ENCODE assay signal across 10 cellular contexts in genomic region chr13:80873589-80873988, GRCh38.
A peak's percentile ranks its signal among the peaks of the same experiment; 100 is the strongest.
DNase-seq lines count a peak whose midpoint lies in the region; ATAC-seq and TF ChIP-seq lines count a peak whose summit lies in the region.
"Had no signal": no experiment of that assay in that cellular context is flagged by ENCODE, and none has a peak within 500 bp of the region (broad histone marks: within the 10 kb centered on the region; RNA-seq: fewer than 3 reads in every experiment).

No MANE protein-coding gene starts in this region.

- intact Hi-C loops in mammary epithelial cell (cut with micrococcal nuclease) (no loop called here), MCF 10A (cut with micrococcal nuclease) (loop anchor here (5.0 kb wide), 1 partner anchor 531 kb away; the partner anchor contains the start of gene SPRY2), adrenal gland (cut with DNase I) (no loop called here)

- H3K27ac ChIP-seq in mammary epithelial cell (ENCODE audit: insufficient read depth, low read depth, low read length) = no peak overlapping the region
- H3K27ac ChIP-seq in tibial nerve = no peak overlapping the region
- no peak overlapping the region for H3K27ac ChIP-seq in adrenal gland
- H3K27ac ChIP-seq: SJCRH30, skin epidermis had no signal

- H3K4me3 ChIP-seq in mammary epithelial cell (replicated peaks in 1 of 3; ENCODE audit: insufficient read depth in 1 of 3, low read depth in 2 of 3, low read length in 3 of 3) = no peak overlapping the region
- H3K4me3 ChIP-seq in tibial nerve = no peak overlapping the region
- no peak overlapping the region for H3K4me3 ChIP-seq in adrenal gland
- H3K4me3 ChIP-seq: SJCRH30, skin epidermis had no signal

- no peaks in the 10 kb centered on the region for H3K36me3 ChIP-seq in mammary epithelial cell (ENCODE audit: insufficient read depth, low read length)
- H3K36me3 ChIP-seq in tibial nerve = no peaks in the 10 kb centered on the region
- no peaks in the 10 kb centered on the region for H3K36me3 ChIP-seq in adrenal gland (replicated peaks in 1 of 2)
- H3K36me3 ChIP-seq: SJCRH30 had no signal

- POLR2A ChIA-PET in MCF 10A (lab: Yijun Ruan, JAX) = interaction anchor here (0.7 kb wide), 1 partner anchor 80 kb away, joined by 3 read pairs; no protein-coding TSS in a partner anchor

- TF ChIP-seq CTCF in mammary epithelial cell (conservative IDR thresholded peaks at IDR 0.05 in 1 of 2, IDR thresholded peaks at IDR 0.05 in 1 of 2; ENCODE audit: extremely low read depth in 1 of 2, insufficient read depth in 1 of 2, low read depth in 1 of 2, low read length in 2 of 2) (no peak), MCF 10A (IDR thresholded peaks at IDR 0.05; ENCODE audit: unreplicated experiment) (no peak), tibial nerve (IDR thresholded peaks at IDR 0.05) (no peak), adrenal gland (IDR thresholded peaks at IDR 0.05) (no peak)

- no peaks in the 10 kb centered on the region for H4K20me1 ChIP-seq in mammary epithelial cell (ENCODE audit: insufficient read depth, low read length)

- no peaks in the 10 kb centered on the region for H3K27me3 Mint-ChIP-seq in MCF 10A (ENCODE audit: insufficient read depth, unreplicated experiment)
- no peaks in the 10 kb centered on the region for H3K27me3 Mint-ChIP-seq in stimulated activated naive B cell treated with anti-CD40 and anti-IgM and Interleukin-4, amounts not matched to agents 10 μg/mL and 1 μg/mL and 100 μg/mL, for 72 hours

- BruUV-seq in mammary epithelial cell (replicated peaks; lab: Mats Ljungman, UMichigan) = no TSS peak
- BruUV-seq in MCF 10A (replicated peaks; lab: Mats Ljungman, UMichigan) = no TSS peak

- H3K4me1 ChIP-seq in mammary epithelial cell (ENCODE audit: insufficient read depth, low read length) (no peaks in the 10 kb centered on the region), tibial nerve (peaks cover 0 to 10% (median 0%) of the 10 kb centered on the region in 4 donors), adrenal gland (replicated peaks in 1 of 2) (no peaks in the 10 kb centered on the region)

- no peak overlapping the region for H3K4me2 ChIP-seq in mammary epithelial cell (ENCODE audit: insufficient read depth, low read depth, low read length)

- no peak overlapping the region for H3K27ac Mint-ChIP-seq in MCF 10A (ENCODE audit: low read depth, unreplicated experiment)
- H3K27ac Mint-ChIP-seq in stimulated activated naive B cell treated with anti-CD40 and anti-IgM and Interleukin-4, amounts not matched to agents 10 μg/mL and 1 μg/mL and 100 μg/mL, for 72 hours = no peak overlapping the region

- no peak for TF ChIP-seq EP300 in tibial nerve (IDR thresholded peaks at IDR 0.05)

- ATAC-seq in HG03060 (IDR thresholded peaks at IDR 0.05; ENCODE audit: low read depth, unreplicated experiment) = peak; percentile 100
- peak; percentile 100 for ATAC-seq in stimulated activated naive B cell treated with anti-CD40 and anti-IgM and Interleukin-4, amounts not matched to agents 10 μg/mL and 1 μg/mL and 100 μg/mL, for 72 hours (replicated peaks)

- no peak overlapping the region for H3K4me3 Mint-ChIP-seq in MCF 10A (ENCODE audit: unreplicated experiment)
- H3K4me3 Mint-ChIP-seq in stimulated activated naive B cell treated with anti-CD40 and anti-IgM and Interleukin-4, amounts not matched to agents 10 μg/mL and 1 μg/mL and 100 μg/mL, for 72 hours = no peak overlapping the region

- H3K9me3 ChIP-seq in mammary epithelial cell (replicated peaks; ENCODE audit: insufficient read depth, low read length) = no peaks in the 10 kb centered on the region
- no peaks in the 10 kb centered on the region for H3K9me3 ChIP-seq in tibial nerve
- H3K9me3 ChIP-seq in adrenal gland (replicated peaks in 1 of 3) = no peaks in the 10 kb centered on the region
- H3K9me3 ChIP-seq: SJCRH30 had no signal

- DNase-seq in mammary epithelial cell (peak; percentile 51), MCF 10A (ENCODE audit: unreplicated experiment) (no peak), SIG-M5 (lab: John Stamatoyannopoulos, UW) (peak; percentile 96), tibial nerve (ENCODE audit: low spot score in 2 of 2) (no peak), adrenal gland (no peak), DMS153 treated with DMSO at 0.1 percent for 48 hours (lab: John Stamatoyannopoulos, UW; ENCODE audit: unreplicated experiment) (no peak)
- peak; percentile 44 for DNase-seq in stimulated activated naive B cell treated with anti-CD40 and anti-IgM and Interleukin-4, amounts not matched to agents 10 μg/mL and 1 μg/mL and 100 μg/mL, for 72 hours

- no peak overlapping the region for H3K9ac ChIP-seq in mammary epithelial cell (ENCODE audit: insufficient read depth, low read length)

- 67% methylated on average over 1 of the region's 1 CpG for WGBS in mammary epithelial cell (ENCODE audit: low coverage, missing lambda C conversion rate)
- 89 to 90% methylated on average over 1 of the region's 1 CpG for WGBS in tibial nerve, 2 donors
- 60 to 87% (median 81%) methylated on average over 1 of the region's 1 CpG for WGBS in adrenal gland, 4 donors

- CTCF ChIA-PET in mammary epithelial cell (lab: Charles Lee; ENCODE audit: low non-redundant PET) (no interaction called here), MCF 10A (lab: Yijun Ruan, JAX) (interaction anchor here (0.5 to 1.0 kb wide), 2 partner anchors 9 to 1194 kb away, joined by 3 read pairs; no protein-coding TSS in a partner anchor)

- H3K9me3 Mint-ChIP-seq in MCF 10A (ENCODE audit: unreplicated experiment) = no peaks in the 10 kb centered on the region
- H3K9me3 Mint-ChIP-seq in stimulated activated naive B cell treated with anti-CD40 and anti-IgM and Interleukin-4, amounts not matched to agents 10 μg/mL and 1 μg/mL and 100 μg/mL, for 72 hours = no peaks in the 10 kb centered on the region

- no peaks in the 10 kb centered on the region for H3K79me2 ChIP-seq in mammary epithelial cell (ENCODE audit: insufficient read depth, low read length)

- H3K27me3 ChIP-seq in mammary epithelial cell (ENCODE audit: insufficient read depth, low read length) (no peaks in the 10 kb centered on the region), tibial nerve (no peaks in the 10 kb centered on the region), adrenal gland (no peaks in the 10 kb centered on the region)
- H3K27me3 ChIP-seq: SJCRH30 had no signal

- H3K36me3 Mint-ChIP-seq in MCF 10A (ENCODE audit: insufficient read depth, unreplicated experiment) = no peaks in the 10 kb centered on the region
- H3K36me3 Mint-ChIP-seq in stimulated activated naive B cell treated with anti-CD40 and anti-IgM and Interleukin-4, amounts not matched to agents 10 μg/mL and 1 μg/mL and 100 μg/mL, for 72 hours = no peaks in the 10 kb centered on the region

- in situ Hi-C loops in mammary epithelial cell (cut with MboI; ENCODE audit: low sequenced_read_pairs in 2 of 2) = no loop called here

- no peak overlapping the region for H2AFZ ChIP-seq in mammary epithelial cell (ENCODE audit: low read depth, low read length)

- dilution Hi-C loops in mammary epithelial cell (cut with HindIII; ENCODE audit: low sequenced_read_pairs) = no loop called here

- H3K4me1 Mint-ChIP-seq in MCF 10A (ENCODE audit: insufficient read depth, unreplicated experiment) = peaks cover 9% of the 10 kb centered on the region
- H3K4me1 Mint-ChIP-seq in stimulated activated naive B cell treated with anti-CD40 and anti-IgM and Interleukin-4, amounts not matched to agents 10 μg/mL and 1 μg/mL and 100 μg/mL, for 72 hours = no peaks in the 10 kb centered on the region

- TF ChIP-seq POLR2A in tibial nerve (IDR thresholded peaks at IDR 0.05) = no peak
- TF ChIP-seq POLR2A in adrenal gland (IDR thresholded peaks at IDR 0.05) = no peak

Comparison
In these comparisons a context has a peak if more than half of its experiments do, and no peak if none do; other contexts are left out.
1. DNase-seq: peak in mammary epithelial cell (single experiment), SIG-M5 (single experiment) and stimulated activated naive B cell treated with anti-CD40 and anti-IgM and Interleukin-4, amounts not matched to agents 10 μg/mL and 1 μg/mL and 100 μg/mL, for 72 hours (single experiment); none in MCF 10A (single experiment), tibial nerve (0 of 2), adrenal gland (0 of 7) and DMS153 treated with DMSO at 0.1 percent for 48 hours (single experiment).